Comparison of ENCODE assay signal across 16 cellular contexts in genomic region chr22:32810241-32811133, GRCh38. TPM values are rescaled to one million over a fixed set of nuclear protein-coding genes. Genes with fewer than 3 reads are reported as not detected.
DNase-seq lines count a peak whose midpoint lies in the region; ATAC-seq, FAIRE-seq and TF ChIP-seq lines count a peak whose summit lies in the region.
"Had no signal": no experiment of that assay in that cellular context is flagged by ENCODE, and none has a peak within 500 bp of the region (broad histone marks: within the 10 kb centered on the region; RNA-seq: fewer than 3 reads in every experiment).

No MANE protein-coding gene starts in this region.

- H3K9me3 ChIP-seq in endodermal cell (ENCODE audit: control insufficient read depth, low read length), result no peaks in the 10 kb centered on the region
- H3K9me3 ChIP-seq in osteoblast (ENCODE audit: low read depth, low read length), result no peaks in the 10 kb centered on the region
- no peaks in the 10 kb centered on the region for H3K9me3 ChIP-seq in pancreas
- H3K9me3 ChIP-seq: esophagus squamous epithelium had no signal

- H3K4me1 ChIP-seq in endodermal cell (ENCODE audit: control insufficient read depth, insufficient read depth, low read length) (peaks cover 32% of the 10 kb centered on the region), osteoblast (ENCODE audit: insufficient read depth, low read length) (peaks cover 23% of the 10 kb centered on the region), pancreas (no peaks in the 10 kb centered on the region)

- peak overlapping the region; percentile 16 for H3K4me2 ChIP-seq in osteoblast (ENCODE audit: insufficient read depth, low read length)

- no peak overlapping the region for H2AFZ ChIP-seq in osteoblast (ENCODE audit: low read length)

- H3K27ac ChIP-seq in endodermal cell (ENCODE audit: low read depth, low read length) (no peak overlapping the region), osteoblast (ENCODE audit: low read depth, low read length) (peak overlapping the region; percentile 27), pancreas (no peak overlapping the region)

- FAIRE-seq in pancreas (lab: Jason Lieb, UNC), result no peak
- FAIRE-seq: GM12892 had no signal

- peak overlapping the region; percentile 25 for H3K4me3 Mint-ChIP-seq in endodermal cell
- H3K4me3 Mint-ChIP-seq: activated naive CD4-positive, alpha-beta T cell treated with anti-CD3 and anti-CD28 coated beads for 36 hours; stimulated activated naive CD8-positive, alpha-beta T cell treated with anti-CD3 and anti-CD28 coated beads, Interleukin-15, Interleukin-2, amounts not matched to agents 100 ng/mL and 50 ng/mL, for 24 hours had no signal

- TF ChIP-seq CTCF in endodermal cell (conservative IDR thresholded peaks at IDR 0.05) (no peak), osteoblast (IDR thresholded peaks at IDR 0.05; ENCODE audit: extremely low read depth, low read depth, low read length) (no peak), pancreas (IDR thresholded peaks at IDR 0.05) (no peak)

- intact Hi-C loops in pancreas (cut with DNase I), result no loop called here

- H3K79me2 ChIP-seq in osteoblast (ENCODE audit: insufficient read depth, low read length), result peaks cover 92% of the 10 kb centered on the region

- H3K27me3 ChIP-seq in endodermal cell (ENCODE audit: control insufficient read depth, insufficient read depth, low read length, poor library complexity, severe bottlenecking) (no peaks in the 10 kb centered on the region), osteoblast (ENCODE audit: insufficient read depth, low read length) (no peaks in the 10 kb centered on the region), pancreas (no peaks in the 10 kb centered on the region)

- peaks cover 82% of the 10 kb centered on the region for H4K20me1 ChIP-seq in osteoblast (ENCODE audit: insufficient read depth, low read length)

- ATAC-seq in HG03159 (IDR thresholded peaks at IDR 0.05; ENCODE audit: unreplicated experiment) (no peak), pancreas (no peak), GM18520 (IDR thresholded peaks at IDR 0.05; ENCODE audit: unreplicated experiment) (no peak)
- ATAC-seq: sciatic nerve had no signal

- H3K27me3 Mint-ChIP-seq in endodermal cell (ENCODE audit: insufficient read depth), result no peaks in the 10 kb centered on the region

- H3K9me3 Mint-ChIP-seq in endodermal cell, result no peaks in the 10 kb centered on the region
- H3K9me3 Mint-ChIP-seq: activated naive CD4-positive, alpha-beta T cell treated with anti-CD3 and anti-CD28 coated beads for 36 hours had no signal

- peak overlapping the region; percentile 83 for H3K27ac Mint-ChIP-seq in endodermal cell
- H3K27ac Mint-ChIP-seq: activated naive CD4-positive, alpha-beta T cell treated with anti-CD3 and anti-CD28 coated beads for 36 hours had no signal

- H3K9ac ChIP-seq in endodermal cell (ENCODE audit: extremely low read depth, low read length, poor library complexity, severe bottlenecking), result no peak overlapping the region

- WGBS in endodermal cell (ENCODE audit: insufficient coverage in 1 of 2, insufficient read length in 1 of 2), 2 experiments, result 73 to 74% methylated on average over 3 to 9 of the region's 10 CpGs
- WGBS in pancreas, 2 donors, result 51 to 55% methylated on average over 10 of the region's 10 CpGs

- no peak overlapping the region for H3K4me3 ChIP-seq in endodermal cell (ENCODE audit: low read length)
- no peak overlapping the region for H3K4me3 ChIP-seq in osteoblast (ENCODE audit: insufficient read depth, low read length)
- H3K4me3 ChIP-seq in pancreas, result no peak overlapping the region
- H3K4me3 ChIP-seq: esophagus squamous epithelium had no signal

- peaks cover 3% of the 10 kb centered on the region for H3K36me3 Mint-ChIP-seq in endodermal cell (ENCODE audit: low read depth)

- DNase-seq in H4 (ENCODE audit: low spot score) (peak; percentile 9), NCI-H524 treated with DMSO at 0.1 percent for 48 hours (lab: John Stamatoyannopoulos, UW) (peak; percentile 79), endodermal cell (peak; percentile 78), osteoblast (ENCODE audit: insufficient read length, low spot score, missing footprints) (no peak), epidermal melanocyte (ENCODE audit: insufficient read length, low spot score) (no peak), pancreas (no peak)
- DNase-seq: activated naive CD4-positive, alpha-beta T cell treated with anti-CD3 and anti-CD28 coated beads for 36 hours; central memory CD4-positive, alpha-beta T cell; esophagus squamous epithelium; SHP77; T-helper 9 cell had no signal

- H3K4me1 Mint-ChIP-seq in endodermal cell, result peaks cover 57% of the 10 kb centered on the region

- peaks cover 10% of the 10 kb centered on the region for H3K36me3 ChIP-seq in endodermal cell (ENCODE audit: control insufficient read depth, insufficient read depth, low read length)
- H3K36me3 ChIP-seq in osteoblast (ENCODE audit: insufficient read depth, low read length), result peaks cover 53% of the 10 kb centered on the region
- no peaks in the 10 kb centered on the region for H3K36me3 ChIP-seq in pancreas

RNA-seq across cellular contexts. Expression of gene TIMP3, which starts 9.0 kb away (rescaled TPM):
- 22.8 and 25.5 TPM in 2 replicates for total RNA-seq in H4 (2014; rRNA removed; shearing (Covaris generic))
- total RNA-seq in endodermal cell, result 10 to 100 TPM in 1 of 2 donors, 1 to 10 TPM in 1; 6.3 to 17.1 TPM
- polyA plus RNA-seq in endodermal cell (2013, experiment 1 of 2), result 20.9 TPM
- 21.2 TPM for polyA plus RNA-seq in endodermal cell (2013, experiment 2 of 2)
- 1,020 and 1,293 TPM in 2 replicates for total RNA-seq in osteoblast
- 10 to 100 TPM; 14.0 to 87.0 (median 48.2) TPM for total RNA-seq in pancreas
- polyA plus RNA-seq in pancreas, result 10 to 100 TPM; 17.7 to 51.4 TPM
- total RNA-seq: activated naive CD4-positive, alpha-beta T cell treated with anti-CD3 and anti-CD28 coated beads for 36 hours had no signal

Comparison
In these comparisons a context has a peak if more than half of its experiments do, and no peak if none do; other contexts are left out.
1. DNase-seq: peak in H4 (single experiment), NCI-H524 treated with DMSO at 0.1 percent for 48 hours (single experiment) and endodermal cell (single experiment); none in osteoblast (single experiment), epidermal melanocyte (single experiment) and pancreas (0 of 6).
2. RNA of gene TIMP3, which starts 9.0 kb away (total RNA-seq): 1,020 to 1,293 TPM in osteoblast; 14.0 to 87.0 TPM in pancreas, 22.8 to 25.5 TPM in H4 and 6.3 to 17.1 TPM in endodermal cell; every median in the first group is over 10 times any median in the second.